In genomic region chr20:37131486-37131885, GRCh38 we compare ENCODE assay signal across 1 cellular context.
TF ChIP-seq lines count a peak whose summit lies in the region.

No MANE protein-coding gene starts in this region.

TF ChIP-seq in IMR-90, 13 proteins besides CTCF, POLR2A, EP300 and RAD21 (continued from another document):
- TF ChIP-seq RCOR1 (IDR thresholded peaks at IDR 0.05; ENCODE audit: insufficient replicate concordance, low read length) (no peak), NFE2L2 (IDR thresholded peaks at IDR 0.05; ENCODE audit: low read depth, low read length) (no peak), ELK1 (IDR thresholded peaks at IDR 0.05; ENCODE audit: borderline replicate concordance, low read depth, low read length) (no peak), USF2 (IDR thresholded peaks at IDR 0.05; ENCODE audit: low read depth, low read length) (no peak), BHLHE40 (IDR thresholded peaks at IDR 0.05; ENCODE audit: low read depth, low read length) (no peak), CHD1 (IDR thresholded peaks at IDR 0.05; ENCODE audit: low read depth, low read length) (no peak), MAZ (IDR thresholded peaks at IDR 0.05; ENCODE audit: borderline replicate concordance, low read depth, low read length) (no peak), SMC3 (IDR thresholded peaks at IDR 0.05; ENCODE audit: low read depth, low read length) (no peak), RFX5 (IDR thresholded peaks at IDR 0.05; ENCODE audit: low read depth, low read length) (no peak), CEBPB (IDR thresholded peaks at IDR 0.05; ENCODE audit: low read depth, low read length) (no peak), MAFK (IDR thresholded peaks at IDR 0.05; ENCODE audit: low read depth, low read length) (no peak), MXI1 (IDR thresholded peaks at IDR 0.05; ENCODE audit: borderline replicate concordance, low read depth, low read length) (no peak)
TF ChIP-seq in IMR-90: peak in this region for 0.
